Comparison of ENCODE assay signal across 9 cellular contexts in the genomic region with DNA sequence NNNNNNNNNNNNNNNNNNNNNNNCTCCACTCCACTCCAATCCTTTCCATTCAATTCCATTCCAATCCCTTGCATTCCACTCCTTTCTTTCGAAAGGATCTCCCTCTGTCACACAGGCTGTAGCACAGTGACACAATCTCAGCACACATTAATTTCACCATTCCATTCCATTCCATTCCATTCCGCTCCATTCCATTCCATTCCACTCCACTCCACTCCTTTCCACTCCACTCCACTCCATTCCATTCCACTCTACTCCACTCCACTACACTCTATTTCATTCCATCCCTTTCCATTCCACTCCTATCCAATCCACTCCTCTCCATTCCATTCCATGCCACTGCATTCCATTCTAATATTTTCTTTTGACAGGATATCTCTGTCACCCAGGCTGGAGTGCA.
"Had no signal": no experiment of that assay in that cellular context is flagged by ENCODE, and none has a peak within 500 bp of the region (broad histone marks: within the 10 kb centered on the region; RNA-seq: fewer than 3 reads in every experiment).

No MANE protein-coding gene starts in this region.

- H3K4me1 ChIP-seq: HAP-1 had no signal

- ATAC-seq: HCT116, HepG2 had no signal

- H3K36me3 ChIP-seq: HAP-1 had no signal

- H3K27ac ChIP-seq: GM23248, HL-60 had no signal

- H3K4me1 Mint-ChIP-seq: IgD-negative memory B cell had no signal

- H3K9me3 ChIP-seq: HAP-1 had no signal

- H3K36me3 Mint-ChIP-seq: IgD-negative memory B cell had no signal

- H3K4me3 ChIP-seq: GM23248, HAP-1 had no signal

- H3K27ac Mint-ChIP-seq: HFFc6, IgD-negative memory B cell had no signal

- H3K27me3 Mint-ChIP-seq: IgD-negative memory B cell had no signal

- H3K4me3 Mint-ChIP-seq: HFFc6, IgD-negative memory B cell had no signal

- H3K9ac ChIP-seq: GM23248 had no signal

- DNase-seq: GM23248, GOT3, H7, HFFc6 had no signal
